Comparison of ENCODE assay signal across 1 cellular context in genomic region chr1:54861070-54861761, GRCh38.
TF ChIP-seq lines count a peak whose summit lies in the region.

No MANE protein-coding gene starts in this region.

TF ChIP-seq in HepG2, 621 proteins besides CTCF, POLR2A, EP300 and RAD21 (continued from another document and continues in another):
- no peak; the same call in 1 of the 2 replicates for TF ChIP-seq ZNF740 (CRISPR knock-in tag; IDR thresholded peaks at IDR 0.05)
- TF ChIP-seq MEF2D (CRISPR knock-in tag; IDR thresholded peaks at IDR 0.05) = 0 out of 2 replicates have a peak, but pooled peaks have one; percentile 29
- TF ChIP-seq TBL1XR1 (IDR thresholded peaks at IDR 0.05; ENCODE audit: borderline replicate concordance, low read length, partially characterized antibody) = no peak
- peak; percentile 4; the same call in 1 of the 2 replicates for TF ChIP-seq MLX (CRISPR knock-in tag; IDR thresholded peaks at IDR 0.05)
- no peak for TF ChIP-seq CREB3 (CRISPR knock-in tag; IDR thresholded peaks at IDR 0.05)
- TF ChIP-seq GPN1 (CRISPR knock-in tag; IDR thresholded peaks at IDR 0.05; ENCODE audit: borderline replicate concordance) = no peak
- TF ChIP-seq KAT7 (CRISPR knock-in tag; IDR thresholded peaks at IDR 0.05; ENCODE audit: borderline replicate concordance) = no peak
- TF ChIP-seq TBP (CRISPR knock-in tag; IDR thresholded peaks at IDR 0.05) = no peak
- no peak; the same call in 1 of the 2 replicates for TF ChIP-seq MXD4 (CRISPR knock-in tag; IDR thresholded peaks at IDR 0.05)
- TF ChIP-seq HCFC1 (IDR thresholded peaks at IDR 0.05; ENCODE audit: low read depth, low read length) = no peak
- 0 out of 2 replicates have a peak, but pooled peaks have one; percentile 49 for TF ChIP-seq ZBTB4 (CRISPR knock-in tag; IDR thresholded peaks at IDR 0.05; ENCODE audit: borderline replicate concordance)
- TF ChIP-seq PHF5A (CRISPR knock-in tag; IDR thresholded peaks at IDR 0.05; ENCODE audit: low read depth, unreplicated experiment) = no peak
- TF ChIP-seq DNMT3B (CRISPR knock-in tag; conservative IDR thresholded peaks at IDR 0.05) = no peak
- no peak for TF ChIP-seq BCLAF1 (IDR thresholded peaks at IDR 0.05)
- TF ChIP-seq ZNF430 (CRISPR knock-in tag; IDR thresholded peaks at IDR 0.05) = peak; percentile 70; the same call in 1 of the 2 replicates
- TF ChIP-seq SRF (IDR thresholded peaks at IDR 0.05; ENCODE audit: low read depth, low read length) = no peak
- TF ChIP-seq ZNF792 (CRISPR knock-in tag; IDR thresholded peaks at IDR 0.05) = peak; percentile 62; the same call in 1 of the 2 replicates
- 0 out of 2 replicates have a peak, but pooled peaks have one; percentile 10 for TF ChIP-seq STAG1 (CRISPR knock-in tag; IDR thresholded peaks at IDR 0.05)
- no peak for TF ChIP-seq ZNF180 (CRISPR knock-in tag; IDR thresholded peaks at IDR 0.05; ENCODE audit: borderline replicate concordance, low read depth)
- TF ChIP-seq CENPT (CRISPR knock-in tag; IDR thresholded peaks at IDR 0.05; ENCODE audit: low read depth) = no peak
- no peak for TF ChIP-seq ZBTB43 (CRISPR knock-in tag; conservative IDR thresholded peaks at IDR 0.05)
- no peak for TF ChIP-seq MAFK (conservative IDR thresholded peaks at IDR 0.05 in 1 of 2, IDR thresholded peaks at IDR 0.05 in 1 of 2; ENCODE audit: low read length in 2 of 2)
- TF ChIP-seq POGK (CRISPR knock-in tag; conservative IDR thresholded peaks at IDR 0.05) = no peak
- TF ChIP-seq AGO2 (optimal IDR thresholded peaks at IDR 0.05; ENCODE audit: low read depth, low read length) = no peak
- TF ChIP-seq TFDP2 (CRISPR knock-in tag; IDR thresholded peaks at IDR 0.05) = no peak; the same call in 1 of the 2 replicates
- TF ChIP-seq RERE (CRISPR knock-in tag; IDR thresholded peaks at IDR 0.05; ENCODE audit: low read depth) = peak; percentile 55
- TF ChIP-seq KLF15 (CRISPR knock-in tag; IDR thresholded peaks at IDR 0.05; ENCODE audit: borderline replicate concordance) = no peak
- TF ChIP-seq ZFP90 (CRISPR knock-in tag; IDR thresholded peaks at IDR 0.05; ENCODE audit: borderline replicate concordance) = 0 out of 2 replicates have a peak, but pooled peaks have one; percentile 23
- no peak for TF ChIP-seq ZNF468 (CRISPR knock-in tag; IDR thresholded peaks at IDR 0.05)
- TF ChIP-seq ZBTB26 (CRISPR knock-in tag; IDR thresholded peaks at IDR 0.05; ENCODE audit: borderline replicate concordance) = no peak
- TF ChIP-seq ARNT (IDR thresholded peaks at IDR 0.05) = no peak
- TF ChIP-seq SIN3B (IDR thresholded peaks at IDR 0.05; ENCODE audit: low read length) = no peak
